1 cellular context compared by ENCODE assay signal in the genomic region with DNA sequence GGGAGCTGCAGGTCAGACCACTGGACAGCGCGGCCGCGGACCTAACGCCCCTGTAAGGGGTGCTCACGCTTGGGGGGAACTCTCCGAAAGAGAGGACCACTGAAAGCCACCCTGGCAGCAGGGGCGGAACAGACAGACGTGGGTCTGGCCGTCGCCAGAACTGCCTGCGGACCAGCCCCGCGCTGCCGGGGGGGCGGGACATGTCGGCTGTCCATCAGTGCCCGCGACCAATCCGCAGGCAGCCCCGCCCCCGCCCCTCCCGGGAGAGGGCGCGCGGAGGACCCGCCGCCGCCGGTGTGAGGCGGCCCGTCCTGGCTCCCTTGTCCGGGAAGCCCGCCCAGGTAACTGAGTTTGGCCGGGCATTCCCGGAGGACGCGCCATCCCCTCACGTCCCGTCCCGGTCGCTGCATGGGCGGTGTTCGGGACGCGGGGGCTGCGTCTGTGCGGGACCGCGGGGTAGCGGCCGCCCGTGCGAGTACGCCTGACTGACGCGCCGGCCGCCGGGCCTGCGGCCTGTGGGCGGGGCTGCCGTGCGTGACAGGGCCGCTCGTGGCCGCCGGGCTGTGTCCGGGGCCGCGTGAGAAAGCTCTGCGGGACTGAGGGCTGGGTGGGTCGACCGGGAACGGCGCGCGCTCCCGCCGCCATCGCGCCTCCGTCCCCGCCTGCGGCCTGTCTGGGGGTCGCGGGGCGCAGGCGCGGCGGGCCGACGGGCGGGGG.
TF ChIP-seq lines count a peak whose summit lies in the region.

No MANE protein-coding gene starts in this region.

TF ChIP-seq in HepG2, 621 proteins besides CTCF, POLR2A, EP300 and RAD21 (continued from another document and continues in another):
- TF ChIP-seq, protein P1, sequence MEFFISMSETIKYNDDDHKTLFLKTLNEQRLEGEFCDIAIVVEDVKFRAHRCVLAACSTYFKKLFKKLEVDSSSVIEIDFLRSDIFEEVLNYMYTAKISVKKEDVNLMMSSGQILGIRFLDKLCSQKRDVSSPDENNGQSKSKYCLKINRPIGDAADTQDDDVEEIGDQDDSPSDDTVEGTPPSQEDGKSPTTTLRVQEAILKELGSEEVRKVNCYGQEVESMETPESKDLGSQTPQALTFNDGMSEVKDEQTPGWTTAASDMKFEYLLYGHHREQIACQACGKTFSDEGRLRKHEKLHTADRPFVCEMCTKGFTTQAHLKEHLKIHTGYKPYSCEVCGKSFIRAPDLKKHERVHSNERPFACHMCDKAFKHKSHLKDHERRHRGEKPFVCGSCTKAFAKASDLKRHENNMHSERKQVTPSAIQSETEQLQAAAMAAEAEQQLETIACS (CRISPR knock-in tag; IDR thresholded peaks at IDR 0.05): peak; percentile 84
- TF ChIP-seq, protein P2, sequence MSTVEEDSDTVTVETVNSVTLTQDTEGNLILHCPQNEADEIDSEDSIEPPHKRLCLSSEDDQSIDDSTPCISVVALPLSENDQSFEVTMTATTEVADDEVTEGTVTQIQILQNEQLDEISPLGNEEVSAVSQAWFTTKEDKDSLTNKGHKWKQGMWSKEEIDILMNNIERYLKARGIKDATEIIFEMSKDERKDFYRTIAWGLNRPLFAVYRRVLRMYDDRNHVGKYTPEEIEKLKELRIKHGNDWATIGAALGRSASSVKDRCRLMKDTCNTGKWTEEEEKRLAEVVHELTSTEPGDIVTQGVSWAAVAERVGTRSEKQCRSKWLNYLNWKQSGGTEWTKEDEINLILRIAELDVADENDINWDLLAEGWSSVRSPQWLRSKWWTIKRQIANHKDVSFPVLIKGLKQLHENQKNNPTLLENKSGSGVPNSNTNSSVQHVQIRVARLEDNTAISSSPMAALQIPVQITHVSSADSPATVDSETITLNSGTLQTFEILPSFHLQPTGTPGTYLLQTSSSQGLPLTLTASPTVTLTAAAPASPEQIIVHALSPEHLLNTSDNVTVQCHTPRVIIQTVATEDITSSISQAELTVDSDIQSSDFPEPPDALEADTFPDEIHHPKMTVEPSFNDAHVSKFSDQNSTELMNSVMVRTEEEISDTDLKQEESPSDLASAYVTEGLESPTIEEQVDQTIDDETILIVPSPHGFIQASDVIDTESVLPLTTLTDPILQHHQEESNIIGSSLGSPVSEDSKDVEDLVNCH (CRISPR knock-in tag; IDR thresholded peaks at IDR 0.05): no peak
- TF ChIP-seq ZFP36L1 (CRISPR knock-in tag; IDR thresholded peaks at IDR 0.05) (peak; percentile 62; the same call in 1 of the 2 replicates), SMC3 (IDR thresholded peaks at IDR 0.05; ENCODE audit: low read length) (no peak), TAF1 (CRISPR knock-in tag; IDR thresholded peaks at IDR 0.05) (peak; percentile 81), PAWR (CRISPR knock-in tag; IDR thresholded peaks at IDR 0.05; ENCODE audit: borderline replicate concordance) (no peak), SRSF9 (IDR thresholded peaks at IDR 0.05; ENCODE audit: borderline replicate concordance, insufficient read depth, low read depth, low read length, poor library complexity, severe bottlenecking) (no peak), TCF7L2 (IDR thresholded peaks at IDR 0.05; ENCODE audit: low read depth, low read length) (no peak), ZNF7 (CRISPR knock-in tag; IDR thresholded peaks at IDR 0.05) (no peak), NFE2L1 (CRISPR knock-in tag; IDR thresholded peaks at IDR 0.05; ENCODE audit: borderline replicate concordance) (no peak), IRX3 (CRISPR knock-in tag; IDR thresholded peaks at IDR 0.05; ENCODE audit: borderline replicate concordance, low read depth) (peak; percentile 93; the same call in 1 of the 2 replicates), ZNF256 (CRISPR knock-in tag; conservative IDR thresholded peaks at IDR 0.05) (peak; percentile 65; the same call in 1 of the 2 replicates), ZNF746 (CRISPR knock-in tag; IDR thresholded peaks at IDR 0.05) (0 out of 2 replicates have a peak, but pooled peaks have one; percentile 79), MBD4 (IDR thresholded peaks at IDR 0.05; ENCODE audit: borderline replicate concordance, low read length) (no peak), ZSCAN22 (CRISPR knock-in tag; IDR thresholded peaks at IDR 0.05) (peak; percentile 64; the same call in 1 of the 2 replicates), DMAP1 (CRISPR knock-in tag; IDR thresholded peaks at IDR 0.05) (peak; percentile 72), ZNF772 (CRISPR knock-in tag; IDR thresholded peaks at IDR 0.05) (peak; percentile 97), CREB1 (IDR thresholded peaks at IDR 0.05) (peak; percentile 2; the same call in 1 of the 2 replicates), CREB1 (CRISPR knock-in tag; IDR thresholded peaks at IDR 0.05) (no peak), KDM1A (CRISPR knock-in tag; IDR thresholded peaks at IDR 0.05) (no peak), ZKSCAN5 (CRISPR knock-in tag; IDR thresholded peaks at IDR 0.05) (0 out of 2 replicates have a peak, but pooled peaks have one; percentile 58), HOXA9 (CRISPR knock-in tag; IDR thresholded peaks at IDR 0.05; ENCODE audit: borderline replicate concordance) (peak; percentile 62; the same call in 1 of the 2 replicates), GATAD1 (CRISPR knock-in tag; IDR thresholded peaks at IDR 0.05) (0 out of 2 replicates have a peak, but pooled peaks have one; percentile 39), TOPORS (CRISPR knock-in tag; IDR thresholded peaks at IDR 0.05) (peak; percentile 89; the same call in 1 of the 2 replicates), ZNF75D (CRISPR knock-in tag; IDR thresholded peaks at IDR 0.05; ENCODE audit: borderline replicate concordance) (no peak)
- TF ChIP-seq, protein P3, sequence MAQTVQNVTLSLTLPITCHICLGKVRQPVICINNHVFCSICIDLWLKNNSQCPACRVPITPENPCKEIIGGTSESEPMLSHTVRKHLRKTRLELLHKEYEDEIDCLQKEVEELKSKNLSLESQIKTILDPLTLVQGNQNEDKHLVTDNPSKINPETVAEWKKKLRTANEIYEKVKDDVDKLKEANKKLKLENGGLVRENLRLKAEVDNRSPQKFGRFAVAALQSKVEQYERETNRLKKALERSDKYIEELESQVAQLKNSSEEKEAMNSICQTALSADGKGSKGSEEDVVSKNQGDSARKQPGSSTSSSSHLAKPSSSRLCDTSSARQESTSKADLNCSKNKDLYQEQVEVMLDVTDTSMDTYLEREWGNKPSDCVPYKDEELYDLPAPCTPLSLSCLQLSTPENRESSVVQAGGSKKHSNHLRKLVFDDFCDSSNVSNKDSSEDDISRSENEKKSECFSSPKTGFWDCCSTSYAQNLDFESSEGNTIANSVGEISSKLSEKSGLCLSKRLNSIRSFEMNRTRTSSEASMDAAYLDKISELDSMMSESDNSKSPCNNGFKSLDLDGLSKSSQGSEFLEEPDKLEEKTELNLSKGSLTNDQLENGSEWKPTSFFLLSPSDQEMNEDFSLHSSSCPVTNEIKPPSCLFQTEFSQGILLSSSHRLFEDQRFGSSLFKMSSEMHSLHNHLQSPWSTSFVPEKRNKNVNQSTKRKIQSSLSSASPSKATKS (CRISPR knock-in tag; IDR thresholded peaks at IDR 0.05): no peak; the same call in 1 of the 2 replicates
- TF ChIP-seq, protein P4, sequence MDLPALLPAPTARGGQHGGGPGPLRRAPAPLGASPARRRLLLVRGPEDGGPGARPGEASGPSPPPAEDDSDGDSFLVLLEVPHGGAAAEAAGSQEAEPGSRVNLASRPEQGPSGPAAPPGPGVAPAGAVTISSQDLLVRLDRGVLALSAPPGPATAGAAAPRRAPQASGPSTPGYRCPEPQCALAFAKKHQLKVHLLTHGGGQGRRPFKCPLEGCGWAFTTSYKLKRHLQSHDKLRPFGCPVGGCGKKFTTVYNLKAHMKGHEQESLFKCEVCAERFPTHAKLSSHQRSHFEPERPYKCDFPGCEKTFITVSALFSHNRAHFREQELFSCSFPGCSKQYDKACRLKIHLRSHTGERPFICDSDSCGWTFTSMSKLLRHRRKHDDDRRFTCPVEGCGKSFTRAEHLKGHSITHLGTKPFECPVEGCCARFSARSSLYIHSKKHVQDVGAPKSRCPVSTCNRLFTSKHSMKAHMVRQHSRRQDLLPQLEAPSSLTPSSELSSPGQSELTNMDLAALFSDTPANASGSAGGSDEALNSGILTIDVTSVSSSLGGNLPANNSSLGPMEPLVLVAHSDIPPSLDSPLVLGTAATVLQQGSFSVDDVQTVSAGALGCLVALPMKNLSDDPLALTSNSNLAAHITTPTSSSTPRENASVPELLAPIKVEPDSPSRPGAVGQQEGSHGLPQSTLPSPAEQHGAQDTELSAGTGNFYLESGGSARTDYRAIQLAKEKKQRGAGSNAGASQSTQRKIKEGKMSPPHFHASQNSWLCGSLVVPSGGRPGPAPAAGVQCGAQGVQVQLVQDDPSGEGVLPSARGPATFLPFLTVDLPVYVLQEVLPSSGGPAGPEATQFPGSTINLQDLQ (CRISPR knock-in tag; IDR thresholded peaks at IDR 0.05): peak; percentile 59; the same call in 1 of the 2 replicates
- TF ChIP-seq, protein P5, sequence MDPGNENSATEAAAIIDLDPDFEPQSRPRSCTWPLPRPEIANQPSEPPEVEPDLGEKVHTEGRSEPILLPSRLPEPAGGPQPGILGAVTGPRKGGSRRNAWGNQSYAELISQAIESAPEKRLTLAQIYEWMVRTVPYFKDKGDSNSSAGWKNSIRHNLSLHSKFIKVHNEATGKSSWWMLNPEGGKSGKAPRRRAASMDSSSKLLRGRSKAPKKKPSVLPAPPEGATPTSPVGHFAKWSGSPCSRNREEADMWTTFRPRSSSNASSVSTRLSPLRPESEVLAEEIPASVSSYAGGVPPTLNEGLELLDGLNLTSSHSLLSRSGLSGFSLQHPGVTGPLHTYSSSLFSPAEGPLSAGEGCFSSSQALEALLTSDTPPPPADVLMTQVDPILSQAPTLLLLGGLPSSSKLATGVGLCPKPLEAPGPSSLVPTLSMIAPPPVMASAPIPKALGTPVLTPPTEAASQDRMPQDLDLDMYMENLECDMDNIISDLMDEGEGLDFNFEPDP (CRISPR knock-in tag; conservative IDR thresholded peaks at IDR 0.05): no peak
- TF ChIP-seq, protein P6, sequence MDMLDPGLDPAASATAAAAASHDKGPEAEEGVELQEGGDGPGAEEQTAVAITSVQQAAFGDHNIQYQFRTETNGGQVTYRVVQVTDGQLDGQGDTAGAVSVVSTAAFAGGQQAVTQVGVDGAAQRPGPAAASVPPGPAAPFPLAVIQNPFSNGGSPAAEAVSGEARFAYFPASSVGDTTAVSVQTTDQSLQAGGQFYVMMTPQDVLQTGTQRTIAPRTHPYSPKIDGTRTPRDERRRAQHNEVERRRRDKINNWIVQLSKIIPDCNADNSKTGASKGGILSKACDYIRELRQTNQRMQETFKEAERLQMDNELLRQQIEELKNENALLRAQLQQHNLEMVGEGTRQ (IDR thresholded peaks at IDR 0.05; ENCODE audit: low read depth, low read length): no peak
- TF ChIP-seq, protein P6 (CRISPR knock-in tag; IDR thresholded peaks at IDR 0.05; ENCODE audit: borderline replicate concordance): no peak; the same call in 1 of the 2 replicates
- TF ChIP-seq, protein P7, sequence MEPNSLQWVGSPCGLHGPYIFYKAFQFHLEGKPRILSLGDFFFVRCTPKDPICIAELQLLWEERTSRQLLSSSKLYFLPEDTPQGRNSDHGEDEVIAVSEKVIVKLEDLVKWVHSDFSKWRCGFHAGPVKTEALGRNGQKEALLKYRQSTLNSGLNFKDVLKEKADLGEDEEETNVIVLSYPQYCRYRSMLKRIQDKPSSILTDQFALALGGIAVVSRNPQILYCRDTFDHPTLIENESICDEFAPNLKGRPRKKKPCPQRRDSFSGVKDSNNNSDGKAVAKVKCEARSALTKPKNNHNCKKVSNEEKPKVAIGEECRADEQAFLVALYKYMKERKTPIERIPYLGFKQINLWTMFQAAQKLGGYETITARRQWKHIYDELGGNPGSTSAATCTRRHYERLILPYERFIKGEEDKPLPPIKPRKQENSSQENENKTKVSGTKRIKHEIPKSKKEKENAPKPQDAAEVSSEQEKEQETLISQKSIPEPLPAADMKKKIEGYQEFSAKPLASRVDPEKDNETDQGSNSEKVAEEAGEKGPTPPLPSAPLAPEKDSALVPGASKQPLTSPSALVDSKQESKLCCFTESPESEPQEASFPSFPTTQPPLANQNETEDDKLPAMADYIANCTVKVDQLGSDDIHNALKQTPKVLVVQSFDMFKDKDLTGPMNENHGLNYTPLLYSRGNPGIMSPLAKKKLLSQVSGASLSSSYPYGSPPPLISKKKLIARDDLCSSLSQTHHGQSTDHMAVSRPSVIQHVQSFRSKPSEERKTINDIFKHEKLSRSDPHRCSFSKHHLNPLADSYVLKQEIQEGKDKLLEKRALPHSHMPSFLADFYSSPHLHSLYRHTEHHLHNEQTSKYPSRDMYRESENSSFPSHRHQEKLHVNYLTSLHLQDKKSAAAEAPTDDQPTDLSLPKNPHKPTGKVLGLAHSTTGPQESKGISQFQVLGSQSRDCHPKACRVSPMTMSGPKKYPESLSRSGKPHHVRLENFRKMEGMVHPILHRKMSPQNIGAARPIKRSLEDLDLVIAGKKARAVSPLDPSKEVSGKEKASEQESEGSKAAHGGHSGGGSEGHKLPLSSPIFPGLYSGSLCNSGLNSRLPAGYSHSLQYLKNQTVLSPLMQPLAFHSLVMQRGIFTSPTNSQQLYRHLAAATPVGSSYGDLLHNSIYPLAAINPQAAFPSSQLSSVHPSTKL (CRISPR knock-in tag; IDR thresholded peaks at IDR 0.05): peak; percentile 65; the same call in 1 of the 2 replicates
- TF ChIP-seq, protein P8, sequence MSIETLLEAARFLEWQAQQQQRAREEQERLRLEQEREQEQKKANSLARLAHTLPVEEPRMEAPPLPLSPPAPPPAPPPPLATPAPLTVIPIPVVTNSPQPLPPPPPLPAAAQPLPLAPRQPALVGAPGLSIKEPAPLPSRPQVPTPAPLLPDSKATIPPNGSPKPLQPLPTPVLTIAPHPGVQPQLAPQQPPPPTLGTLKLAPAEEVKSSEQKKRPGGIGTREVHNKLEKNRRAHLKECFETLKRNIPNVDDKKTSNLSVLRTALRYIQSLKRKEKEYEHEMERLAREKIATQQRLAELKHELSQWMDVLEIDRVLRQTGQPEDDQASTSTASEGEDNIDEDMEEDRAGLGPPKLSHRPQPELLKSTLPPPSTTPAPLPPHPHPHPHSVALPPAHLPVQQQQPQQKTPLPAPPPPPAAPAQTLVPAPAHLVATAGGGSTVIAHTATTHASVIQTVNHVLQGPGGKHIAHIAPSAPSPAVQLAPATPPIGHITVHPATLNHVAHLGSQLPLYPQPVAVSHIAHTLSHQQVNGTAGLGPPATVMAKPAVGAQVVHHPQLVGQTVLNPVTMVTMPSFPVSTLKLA (IDR thresholded peaks at IDR 0.05): no peak
- TF ChIP-seq, protein P9, sequence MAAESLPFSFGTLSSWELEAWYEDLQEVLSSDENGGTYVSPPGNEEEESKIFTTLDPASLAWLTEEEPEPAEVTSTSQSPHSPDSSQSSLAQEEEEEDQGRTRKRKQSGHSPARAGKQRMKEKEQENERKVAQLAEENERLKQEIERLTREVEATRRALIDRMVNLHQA (CRISPR knock-in tag; IDR thresholded peaks at IDR 0.05): no peak
- TF ChIP-seq, protein P10, sequence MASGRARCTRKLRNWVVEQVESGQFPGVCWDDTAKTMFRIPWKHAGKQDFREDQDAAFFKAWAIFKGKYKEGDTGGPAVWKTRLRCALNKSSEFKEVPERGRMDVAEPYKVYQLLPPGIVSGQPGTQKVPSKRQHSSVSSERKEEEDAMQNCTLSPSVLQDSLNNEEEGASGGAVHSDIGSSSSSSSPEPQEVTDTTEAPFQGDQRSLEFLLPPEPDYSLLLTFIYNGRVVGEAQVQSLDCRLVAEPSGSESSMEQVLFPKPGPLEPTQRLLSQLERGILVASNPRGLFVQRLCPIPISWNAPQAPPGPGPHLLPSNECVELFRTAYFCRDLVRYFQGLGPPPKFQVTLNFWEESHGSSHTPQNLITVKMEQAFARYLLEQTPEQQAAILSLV (CRISPR knock-in tag; IDR thresholded peaks at IDR 0.05; ENCODE audit: borderline replicate concordance): peak; percentile 17; the same call in 1 of the 2 replicates
